Comparison of ENCODE assay signal across 10 cellular contexts in genomic region chr7:3271298-3271697, GRCh38. TPM values are rescaled to one million over a fixed set of nuclear protein-coding genes. Genes with fewer than 3 reads are reported as not detected.
"Had no signal": no experiment of that assay in that cellular context is flagged by ENCODE, and none has a peak within 500 bp of the region (broad histone marks: within the 10 kb centered on the region; RNA-seq: fewer than 3 reads in every experiment).

No MANE protein-coding gene starts in this region.

- H3K4me2 ChIP-seq: KMS-11 had no signal

- H2AFZ ChIP-seq: GM23248 had no signal

- H3K9ac ChIP-seq: GM23248, KMS-11 had no signal

- DNase-seq: GM23248, GOT3, H9, HCEC 1CT, HFFc6, KBM-7 had no signal

- H3K4me3 ChIP-seq: GM23248 had no signal

- FAIRE-seq: H54 had no signal

- H3K27ac ChIP-seq: GM23248, HL-60, KMS-11 had no signal

RNA-seq across cellular contexts. Expression of gene SDK1, which starts 29.8 kb away (rescaled TPM):
- total RNA-seq: GM23248, HFFc6 had no signal
- polyA plus RNA-seq: GM23248, IgD-negative memory B cell had no signal
